Comparison of ENCODE assay signal across 1 cellular context in genomic region chr12:46585854-46586621, GRCh38.
TF ChIP-seq lines count a peak whose summit lies in the region.

No MANE protein-coding gene starts in this region.

TF ChIP-seq in HepG2, 621 proteins besides CTCF, POLR2A, EP300 and RAD21 (continued from another document and continues in another):
- TF ChIP-seq ZNF512B (CRISPR knock-in tag; IDR thresholded peaks at IDR 0.05; ENCODE audit: borderline replicate concordance) (no peak), ARNT2 (CRISPR knock-in tag; IDR thresholded peaks at IDR 0.05; ENCODE audit: low read depth) (peak; percentile 71; the same call in 1 of the 2 replicates), NR3C1 (CRISPR knock-in tag; IDR thresholded peaks at IDR 0.05) (no peak), SMAD1 (CRISPR knock-in tag; IDR thresholded peaks at IDR 0.05; ENCODE audit: borderline replicate concordance, low read depth) (0 out of 2 replicates have a peak, but pooled peaks have one; percentile 43), CSRNP1 (CRISPR knock-in tag; IDR thresholded peaks at IDR 0.05) (no peak), FOSL2 (CRISPR knock-in tag; IDR thresholded peaks at IDR 0.05) (peak; percentile 70), ZMYM3 (CRISPR knock-in tag; IDR thresholded peaks at IDR 0.05) (peak; percentile 77), ZNF251 (CRISPR knock-in tag; IDR thresholded peaks at IDR 0.05) (no peak), RFX5 (IDR thresholded peaks at IDR 0.05; ENCODE audit: low read depth, low read length) (no peak), DNMT3B (CRISPR knock-in tag; conservative IDR thresholded peaks at IDR 0.05) (no peak), ZNF343 (CRISPR knock-in tag; IDR thresholded peaks at IDR 0.05) (no peak), ZNF598 (CRISPR knock-in tag; IDR thresholded peaks at IDR 0.05; ENCODE audit: borderline replicate concordance) (no peak), ATF1 (CRISPR knock-in tag; IDR thresholded peaks at IDR 0.05) (no peak), PRPF4 (IDR thresholded peaks at IDR 0.05; ENCODE audit: low read depth, low read length, poor library complexity, severe bottlenecking) (peak; percentile 71), HMGA1 (CRISPR knock-in tag; conservative IDR thresholded peaks at IDR 0.05) (no peak), SALL1 (CRISPR knock-in tag; IDR thresholded peaks at IDR 0.05) (peak; percentile 97), ZNF333 (CRISPR knock-in tag; IDR thresholded peaks at IDR 0.05; ENCODE audit: borderline replicate concordance) (no peak), LRRFIP1 (CRISPR knock-in tag; conservative IDR thresholded peaks at IDR 0.05) (no peak), RFXAP (CRISPR knock-in tag; IDR thresholded peaks at IDR 0.05; ENCODE audit: borderline replicate concordance) (peak; percentile 45; the same call in 1 of the 2 replicates), ZNF772 (CRISPR knock-in tag; IDR thresholded peaks at IDR 0.05) (peak; percentile 62; the same call in 1 of the 2 replicates), DBP (CRISPR knock-in tag; IDR thresholded peaks at IDR 0.05; ENCODE audit: not compliant biosample characterization) (no peak), GLI4 (CRISPR knock-in tag; IDR thresholded peaks at IDR 0.05; ENCODE audit: borderline replicate concordance) (no peak), MAFK (conservative IDR thresholded peaks at IDR 0.05 in 1 of 2, IDR thresholded peaks at IDR 0.05 in 1 of 2; ENCODE audit: low read length in 2 of 2) (no peak), GTF2F1 (IDR thresholded peaks at IDR 0.05; ENCODE audit: low read length) (no peak), DPF2 (CRISPR knock-in tag; IDR thresholded peaks at IDR 0.05; ENCODE audit: borderline replicate concordance, low read depth) (peak; percentile 42), FLYWCH1 (CRISPR knock-in tag; IDR thresholded peaks at IDR 0.05) (no peak), ZNF777 (CRISPR knock-in tag; IDR thresholded peaks at IDR 0.05) (no peak), ZC3H13 (CRISPR knock-in tag; IDR thresholded peaks at IDR 0.05) (no peak), ZBTB49 (CRISPR knock-in tag; IDR thresholded peaks at IDR 0.05; ENCODE audit: borderline replicate concordance) (no peak), SP2 (CRISPR knock-in tag; IDR thresholded peaks at IDR 0.05) (no peak), ZNF354B (CRISPR knock-in tag; IDR thresholded peaks at IDR 0.05) (no peak), ZFP36L1 (CRISPR knock-in tag; IDR thresholded peaks at IDR 0.05) (no peak), ZNF484 (CRISPR knock-in tag; IDR thresholded peaks at IDR 0.05; ENCODE audit: borderline replicate concordance, low read depth) (no peak)
- TF ChIP-seq, protein P1, sequence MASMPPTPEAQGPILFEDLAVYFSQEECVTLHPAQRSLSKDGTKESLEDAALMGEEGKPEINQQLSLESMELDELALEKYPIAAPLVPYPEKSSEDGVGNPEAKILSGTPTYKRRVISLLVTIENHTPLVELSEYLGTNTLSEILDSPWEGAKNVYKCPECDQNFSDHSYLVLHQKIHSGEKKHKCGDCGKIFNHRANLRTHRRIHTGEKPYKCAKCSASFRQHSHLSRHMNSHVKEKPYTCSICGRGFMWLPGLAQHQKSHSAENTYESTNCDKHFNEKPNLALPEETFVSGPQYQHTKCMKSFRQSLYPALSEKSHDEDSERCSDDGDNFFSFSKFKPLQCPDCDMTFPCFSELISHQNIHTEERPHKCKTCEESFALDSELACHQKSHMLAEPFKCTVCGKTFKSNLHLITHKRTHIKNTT (CRISPR knock-in tag; IDR thresholded peaks at IDR 0.05), result no peak
- TF ChIP-seq, protein P2, sequence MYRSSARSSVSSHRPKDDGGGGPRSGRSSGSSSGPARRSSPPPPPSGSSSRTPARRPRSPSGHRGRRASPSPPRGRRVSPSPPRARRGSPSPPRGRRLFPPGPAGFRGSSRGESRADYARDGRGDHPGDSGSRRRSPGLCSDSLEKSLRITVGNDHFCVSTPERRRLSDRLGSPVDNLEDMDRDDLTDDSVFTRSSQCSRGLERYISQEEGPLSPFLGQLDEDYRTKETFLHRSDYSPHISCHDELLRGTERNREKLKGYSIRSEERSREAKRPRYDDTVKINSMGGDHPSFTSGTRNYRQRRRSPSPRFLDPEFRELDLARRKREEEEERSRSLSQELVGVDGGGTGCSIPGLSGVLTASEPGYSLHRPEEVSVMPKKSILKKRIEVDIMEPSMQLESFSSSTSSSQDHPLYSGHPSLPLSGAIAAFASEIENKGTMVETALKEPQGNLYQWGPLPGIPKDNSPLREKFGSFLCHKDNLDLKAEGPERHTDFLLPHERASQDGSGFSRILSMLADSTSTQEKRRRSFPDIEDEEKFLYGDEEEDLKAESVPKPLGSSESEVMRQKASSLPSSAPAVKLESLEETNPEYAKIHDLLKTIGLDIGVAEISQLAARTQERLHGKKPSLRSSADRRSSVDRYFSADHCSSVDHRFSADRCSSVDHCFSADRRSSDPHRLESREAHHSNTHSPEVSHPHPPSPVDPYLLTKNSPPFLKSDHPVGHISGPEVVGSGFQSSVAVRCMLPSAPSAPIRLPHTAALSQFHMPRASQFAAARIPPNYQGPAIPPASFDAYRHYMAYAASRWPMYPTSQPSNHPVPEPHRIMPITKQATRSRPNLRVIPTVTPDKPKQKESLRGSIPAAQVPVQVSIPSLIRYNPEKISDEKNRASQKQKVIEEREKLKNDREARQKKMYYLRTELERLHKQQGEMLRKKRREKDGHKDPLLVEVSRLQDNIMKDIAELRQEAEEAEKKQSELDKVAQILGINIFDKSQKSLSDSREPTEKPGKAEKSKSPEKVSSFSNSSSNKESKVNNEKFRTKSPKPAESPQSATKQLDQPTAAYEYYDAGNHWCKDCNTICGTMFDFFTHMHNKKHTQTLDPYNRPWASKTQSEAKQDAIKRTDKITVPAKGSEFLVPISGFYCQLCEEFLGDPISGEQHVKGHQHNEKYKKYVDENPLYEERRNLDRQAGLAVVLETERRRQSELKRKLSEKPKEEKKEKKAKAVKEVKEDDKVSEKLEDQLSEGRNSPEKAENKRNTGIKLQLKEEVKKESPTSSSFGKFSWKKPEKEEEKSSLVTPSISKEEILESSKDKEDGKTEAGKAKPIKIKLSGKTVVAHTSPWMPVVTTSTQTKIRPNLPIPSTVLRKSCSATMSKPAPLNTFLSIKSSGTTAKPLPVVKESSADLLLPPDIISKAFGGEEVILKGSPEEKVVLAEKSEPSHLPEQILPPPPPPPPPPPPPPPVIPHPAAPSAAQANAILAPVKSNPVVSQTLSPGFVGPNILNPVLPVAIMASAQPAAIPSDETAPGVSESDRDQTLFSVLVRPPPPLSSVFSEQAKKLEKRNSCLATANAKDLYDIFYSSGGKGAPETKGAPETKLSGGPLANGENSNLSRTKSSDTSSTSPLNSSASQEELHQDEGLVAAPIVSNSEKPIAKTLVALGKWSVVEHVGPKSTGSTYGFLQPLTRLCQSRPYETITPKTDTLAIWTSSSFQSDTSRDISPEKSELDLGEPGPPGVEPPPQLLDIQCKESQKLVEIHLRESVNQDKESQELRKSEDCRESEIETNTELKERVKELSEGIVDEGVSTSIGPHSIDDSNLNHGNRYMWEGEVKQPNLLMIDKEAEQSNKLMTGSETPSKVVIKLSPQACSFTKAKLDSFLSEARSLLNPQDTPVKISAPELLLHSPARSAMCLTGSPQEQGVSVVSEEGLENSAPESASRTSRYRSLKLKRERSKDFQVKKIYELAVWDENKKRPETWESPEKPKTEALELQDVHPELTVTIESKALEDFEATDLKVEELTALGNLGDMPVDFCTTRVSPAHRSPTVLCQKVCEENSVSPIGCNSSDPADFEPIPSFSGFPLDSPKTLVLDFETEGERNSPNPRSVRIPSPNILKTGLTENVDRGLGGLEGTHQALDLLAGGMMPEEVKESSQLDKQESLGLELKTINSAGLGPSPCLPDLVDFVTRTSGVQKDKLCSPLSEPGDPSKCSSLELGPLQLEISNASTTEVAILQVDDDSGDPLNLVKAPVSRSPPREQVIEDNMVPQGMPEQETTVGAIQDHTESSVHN (CRISPR knock-in tag; IDR thresholded peaks at IDR 0.05), result no peak
- TF ChIP-seq, protein P3, sequence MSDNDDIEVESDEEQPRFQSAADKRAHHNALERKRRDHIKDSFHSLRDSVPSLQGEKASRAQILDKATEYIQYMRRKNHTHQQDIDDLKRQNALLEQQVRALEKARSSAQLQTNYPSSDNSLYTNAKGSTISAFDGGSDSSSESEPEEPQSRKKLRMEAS (IDR thresholded peaks at IDR 0.05), result peak; percentile 55; the same call in 1 of the 2 replicates
- TF ChIP-seq, protein P4, sequence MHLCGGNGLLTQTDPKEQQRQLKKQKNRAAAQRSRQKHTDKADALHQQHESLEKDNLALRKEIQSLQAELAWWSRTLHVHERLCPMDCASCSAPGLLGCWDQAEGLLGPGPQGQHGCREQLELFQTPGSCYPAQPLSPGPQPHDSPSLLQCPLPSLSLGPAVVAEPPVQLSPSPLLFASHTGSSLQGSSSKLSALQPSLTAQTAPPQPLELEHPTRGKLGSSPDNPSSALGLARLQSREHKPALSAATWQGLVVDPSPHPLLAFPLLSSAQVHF (CRISPR knock-in tag; IDR thresholded peaks at IDR 0.05), result no peak
- TF ChIP-seq, protein P5, sequence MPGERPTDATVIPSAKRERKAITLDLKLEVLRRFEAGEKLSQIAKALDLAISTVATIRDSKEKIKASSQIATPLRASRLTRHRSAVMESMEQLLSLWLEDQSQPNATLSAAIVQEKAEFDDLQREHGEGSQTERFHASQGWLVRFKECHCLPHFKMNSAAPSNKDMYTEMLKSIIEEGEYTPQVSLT (CRISPR knock-in tag; IDR thresholded peaks at IDR 0.05; ENCODE audit: borderline replicate concordance, low read depth), result no peak
